Comparison of ENCODE assay signal across 24 cellular contexts in genomic region chr13:42458193-42458592, GRCh38.
"Had no signal": no experiment of that assay in that cellular context is flagged by ENCODE, and none has a peak within 500 bp of the region (broad histone marks: within the 10 kb centered on the region; RNA-seq: fewer than 3 reads in every experiment).

No MANE protein-coding gene starts in this region.

- DNase-seq: Kasumi-1, MM.1S, NCI-H1092 treated with DMSO at 0.1 percent for 48 hours, NCI-H1436, NCI-H187, NCI-H2029, NCI-H2081 treated with DMSO at 0.1 percent for 48 hours, NCI-H2171, NCI-H226, NCI-H446, NCI-H510A, NCI-H524 treated with DMSO at 0.1 percent for 48 hours, NCI-H69, NCI-H774, Right ventricle myocardium superior, RPMI8226, SIG-M5 had no signal

- ATAC-seq: HepG2, K562 had no signal

- H3K36me3 ChIP-seq: SJSA1 had no signal

- FAIRE-seq: HepG2, K562, RCC 7860 had no signal

- H3K4me3 ChIP-seq: K562, SJSA1, SK-N-MC had no signal

- H3K27ac ChIP-seq: KMS-11, SJSA1, SK-N-MC had no signal

- H3K9me3 ChIP-seq: SJSA1 had no signal

- H3K4me1 ChIP-seq: SJSA1 had no signal

- H3K27me3 Mint-ChIP-seq: IgD-negative memory B cell had no signal

- H3K27ac Mint-ChIP-seq: IgD-negative memory B cell had no signal

- H3K27me3 ChIP-seq: SJSA1 had no signal
